Comparison of ENCODE assay signal across 17 cellular contexts in genomic region chr9:106528158-106528557, GRCh38.
"Had no signal": no experiment of that assay in that cellular context is flagged by ENCODE, and none has a peak within 500 bp of the region (broad histone marks: within the 10 kb centered on the region; RNA-seq: fewer than 3 reads in every experiment).

No MANE protein-coding gene starts in this region.

- H3K4me1 ChIP-seq: parathyroid adenoma, psoas muscle, right lobe of liver, tibial nerve had no signal

- H3K79me2 ChIP-seq: hepatocyte, parathyroid adenoma had no signal

- H3K27ac ChIP-seq: coronary artery, dorsolateral prefrontal cortex, hepatocyte, parathyroid adenoma, psoas muscle, right lobe of liver, tibial nerve had no signal

- H3K4me3 ChIP-seq: coronary artery, dorsolateral prefrontal cortex, hepatocyte, psoas muscle, right lobe of liver, tibial nerve had no signal

- H2AFZ ChIP-seq: hepatocyte, parathyroid adenoma had no signal

- H3K27me3 ChIP-seq: dorsolateral prefrontal cortex, hepatocyte, right lobe of liver, tibial nerve had no signal

- H3K9ac ChIP-seq: parathyroid adenoma had no signal

- DNase-seq: dorsolateral prefrontal cortex; effector CD8-positive, alpha-beta T cell; foreskin melanocyte; left colon; left ventricle myocardium superior; naive thymus-derived CD4-positive, alpha-beta T cell; nephron progenitor cell; psoas muscle; retina; right lobe of liver; stimulated activated CD4-positive, alpha-beta T cell treated with anti-CD3 and anti-CD28 coated beads, Interleukin-4, amount 100 ng/mL, for 1 hour; stimulated activated CD8-positive, alpha-beta memory T cell treated with anti-CD3 and anti-CD28 coated beads, Interleukin-4, amount 100 ng/mL, for 48 hours had no signal

- H3K4me2 ChIP-seq: hepatocyte had no signal

- H3K9me3 ChIP-seq: psoas muscle, right lobe of liver, tibial nerve had no signal

- ATAC-seq: left colon; left ventricle myocardium superior; naive thymus-derived CD4-positive, alpha-beta T cell; psoas muscle; right lobe of liver; stimulated activated effector memory CD8-positive, alpha-beta T cell treated with anti-CD3 and anti-CD28 coated beads, Interleukin-12 subunit alpha, Interleukin-12 subunit beta, amount 100 ng/mL, for 72 hours had no signal

- H3K36me3 ChIP-seq: right lobe of liver, tibial nerve had no signal
